ENCODE assay signal across 1 cellular context in the genomic region with DNA sequence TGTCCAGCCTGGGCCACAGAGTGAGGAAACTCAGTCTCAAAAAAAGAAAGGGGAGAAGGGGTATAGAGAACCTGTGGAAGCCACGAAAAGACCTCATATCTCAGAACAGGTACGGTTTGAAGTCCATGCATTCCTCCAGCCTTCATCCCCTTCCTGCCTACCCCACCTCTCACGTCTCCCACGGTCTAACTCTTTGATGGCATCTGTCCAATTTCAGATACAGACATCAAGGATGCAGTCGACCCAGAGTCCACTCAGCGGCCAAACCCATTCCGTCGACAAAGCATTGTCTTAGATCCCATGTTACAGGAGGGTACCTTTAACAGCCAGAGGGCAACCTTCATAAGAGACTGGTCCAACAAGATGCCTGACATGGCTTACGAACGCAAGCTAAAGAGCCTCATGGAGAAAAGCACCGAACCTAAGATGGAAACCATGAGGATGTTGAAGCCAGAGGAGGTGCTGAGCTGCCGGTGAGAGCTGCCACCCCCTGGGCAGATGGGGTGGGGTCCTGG.
TF ChIP-seq lines count a peak whose summit lies in the region.

No MANE protein-coding gene starts in this region.

TF ChIP-seq in H1, 55 proteins besides CTCF, POLR2A, EP300 and RAD21 (continued from another document):
- TF ChIP-seq, protein P1, sequence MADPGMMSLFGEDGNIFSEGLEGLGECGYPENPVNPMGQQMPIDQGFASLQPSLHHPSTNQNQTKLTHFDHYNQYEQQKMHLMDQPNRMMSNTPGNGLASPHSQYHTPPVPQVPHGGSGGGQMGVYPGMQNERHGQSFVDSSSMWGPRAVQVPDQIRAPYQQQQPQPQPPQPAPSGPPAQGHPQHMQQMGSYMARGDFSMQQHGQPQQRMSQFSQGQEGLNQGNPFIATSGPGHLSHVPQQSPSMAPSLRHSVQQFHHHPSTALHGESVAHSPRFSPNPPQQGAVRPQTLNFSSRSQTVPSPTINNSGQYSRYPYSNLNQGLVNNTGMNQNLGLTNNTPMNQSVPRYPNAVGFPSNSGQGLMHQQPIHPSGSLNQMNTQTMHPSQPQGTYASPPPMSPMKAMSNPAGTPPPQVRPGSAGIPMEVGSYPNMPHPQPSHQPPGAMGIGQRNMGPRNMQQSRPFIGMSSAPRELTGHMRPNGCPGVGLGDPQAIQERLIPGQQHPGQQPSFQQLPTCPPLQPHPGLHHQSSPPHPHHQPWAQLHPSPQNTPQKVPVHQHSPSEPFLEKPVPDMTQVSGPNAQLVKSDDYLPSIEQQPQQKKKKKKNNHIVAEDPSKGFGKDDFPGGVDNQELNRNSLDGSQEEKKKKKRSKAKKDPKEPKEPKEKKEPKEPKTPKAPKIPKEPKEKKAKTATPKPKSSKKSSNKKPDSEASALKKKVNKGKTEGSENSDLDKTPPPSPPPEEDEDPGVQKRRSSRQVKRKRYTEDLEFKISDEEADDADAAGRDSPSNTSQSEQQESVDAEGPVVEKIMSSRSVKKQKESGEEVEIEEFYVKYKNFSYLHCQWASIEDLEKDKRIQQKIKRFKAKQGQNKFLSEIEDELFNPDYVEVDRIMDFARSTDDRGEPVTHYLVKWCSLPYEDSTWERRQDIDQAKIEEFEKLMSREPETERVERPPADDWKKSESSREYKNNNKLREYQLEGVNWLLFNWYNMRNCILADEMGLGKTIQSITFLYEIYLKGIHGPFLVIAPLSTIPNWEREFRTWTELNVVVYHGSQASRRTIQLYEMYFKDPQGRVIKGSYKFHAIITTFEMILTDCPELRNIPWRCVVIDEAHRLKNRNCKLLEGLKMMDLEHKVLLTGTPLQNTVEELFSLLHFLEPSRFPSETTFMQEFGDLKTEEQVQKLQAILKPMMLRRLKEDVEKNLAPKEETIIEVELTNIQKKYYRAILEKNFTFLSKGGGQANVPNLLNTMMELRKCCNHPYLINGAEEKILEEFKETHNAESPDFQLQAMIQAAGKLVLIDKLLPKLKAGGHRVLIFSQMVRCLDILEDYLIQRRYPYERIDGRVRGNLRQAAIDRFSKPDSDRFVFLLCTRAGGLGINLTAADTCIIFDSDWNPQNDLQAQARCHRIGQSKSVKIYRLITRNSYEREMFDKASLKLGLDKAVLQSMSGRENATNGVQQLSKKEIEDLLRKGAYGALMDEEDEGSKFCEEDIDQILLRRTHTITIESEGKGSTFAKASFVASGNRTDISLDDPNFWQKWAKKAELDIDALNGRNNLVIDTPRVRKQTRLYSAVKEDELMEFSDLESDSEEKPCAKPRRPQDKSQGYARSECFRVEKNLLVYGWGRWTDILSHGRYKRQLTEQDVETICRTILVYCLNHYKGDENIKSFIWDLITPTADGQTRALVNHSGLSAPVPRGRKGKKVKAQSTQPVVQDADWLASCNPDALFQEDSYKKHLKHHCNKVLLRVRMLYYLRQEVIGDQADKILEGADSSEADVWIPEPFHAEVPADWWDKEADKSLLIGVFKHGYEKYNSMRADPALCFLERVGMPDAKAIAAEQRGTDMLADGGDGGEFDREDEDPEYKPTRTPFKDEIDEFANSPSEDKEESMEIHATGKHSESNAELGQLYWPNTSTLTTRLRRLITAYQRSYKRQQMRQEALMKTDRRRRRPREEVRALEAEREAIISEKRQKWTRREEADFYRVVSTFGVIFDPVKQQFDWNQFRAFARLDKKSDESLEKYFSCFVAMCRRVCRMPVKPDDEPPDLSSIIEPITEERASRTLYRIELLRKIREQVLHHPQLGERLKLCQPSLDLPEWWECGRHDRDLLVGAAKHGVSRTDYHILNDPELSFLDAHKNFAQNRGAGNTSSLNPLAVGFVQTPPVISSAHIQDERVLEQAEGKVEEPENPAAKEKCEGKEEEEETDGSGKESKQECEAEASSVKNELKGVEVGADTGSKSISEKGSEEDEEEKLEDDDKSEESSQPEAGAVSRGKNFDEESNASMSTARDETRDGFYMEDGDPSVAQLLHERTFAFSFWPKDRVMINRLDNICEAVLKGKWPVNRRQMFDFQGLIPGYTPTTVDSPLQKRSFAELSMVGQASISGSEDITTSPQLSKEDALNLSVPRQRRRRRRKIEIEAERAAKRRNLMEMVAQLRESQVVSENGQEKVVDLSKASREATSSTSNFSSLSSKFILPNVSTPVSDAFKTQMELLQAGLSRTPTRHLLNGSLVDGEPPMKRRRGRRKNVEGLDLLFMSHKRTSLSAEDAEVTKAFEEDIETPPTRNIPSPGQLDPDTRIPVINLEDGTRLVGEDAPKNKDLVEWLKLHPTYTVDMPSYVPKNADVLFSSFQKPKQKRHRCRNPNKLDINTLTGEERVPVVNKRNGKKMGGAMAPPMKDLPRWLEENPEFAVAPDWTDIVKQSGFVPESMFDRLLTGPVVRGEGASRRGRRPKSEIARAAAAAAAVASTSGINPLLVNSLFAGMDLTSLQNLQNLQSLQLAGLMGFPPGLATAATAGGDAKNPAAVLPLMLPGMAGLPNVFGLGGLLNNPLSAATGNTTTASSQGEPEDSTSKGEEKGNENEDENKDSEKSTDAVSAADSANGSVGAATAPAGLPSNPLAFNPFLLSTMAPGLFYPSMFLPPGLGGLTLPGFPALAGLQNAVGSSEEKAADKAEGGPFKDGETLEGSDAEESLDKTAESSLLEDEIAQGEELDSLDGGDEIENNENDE (IDR thresholded peaks at IDR 0.05; ENCODE audit: insufficient replicate concordance, low read length) = no peak
- TF ChIP-seq HDAC2 (IDR thresholded peaks at IDR 0.05; ENCODE audit: borderline replicate concordance in 1 of 2, low read depth in 2 of 2, low read length in 2 of 2) = no peak
- no peak for TF ChIP-seq SP1 (IDR thresholded peaks at IDR 0.05; ENCODE audit: low read depth, low read length)
- no peak for TF ChIP-seq TBP (IDR thresholded peaks at IDR 0.05; ENCODE audit: low read depth, low read length)
- no peak for TF ChIP-seq TAF1 (IDR thresholded peaks at IDR 0.05; ENCODE audit: low read depth, low read length)
- TF ChIP-seq SIX5 (IDR thresholded peaks at IDR 0.05; ENCODE audit: low read depth, low read length) = no peak
- TF ChIP-seq SIN3A (conservative IDR thresholded peaks at IDR 0.05 in 1 of 2, IDR thresholded peaks at IDR 0.05 in 1 of 2; ENCODE audit: low read depth in 1 of 2, low read length in 2 of 2) = no peak
- TF ChIP-seq SAP30 (IDR thresholded peaks at IDR 0.05; ENCODE audit: insufficient read depth, insufficient replicate concordance, low read length) = no peak
- no peak for TF ChIP-seq BCL11A (IDR thresholded peaks at IDR 0.05; ENCODE audit: low read depth in 2 of 2, low read length in 2 of 2)
- no peak for TF ChIP-seq EGR1 (IDR thresholded peaks at IDR 0.05; ENCODE audit: borderline replicate concordance, low read depth, low read length)
- no peak for TF ChIP-seq RBBP5 (IDR thresholded peaks at IDR 0.05; ENCODE audit: borderline replicate concordance, low read depth, low read length)
